In genomic region chr5:135140805-135141204, GRCh38 we compare ENCODE assay signal across 1 cellular context.
TF ChIP-seq lines count a peak whose summit lies in the region.

No MANE protein-coding gene starts in this region.

TF ChIP-seq in GM23338, 12 proteins besides CTCF, POLR2A, EP300 and RAD21 (continued from another document):
- TF ChIP-seq POLR2AphosphoS5 (IDR thresholded peaks at IDR 0.05; ENCODE audit: low read depth) (no peak), ETS1 (IDR thresholded peaks at IDR 0.05) (no peak)
